1 cellular context compared by ENCODE assay signal in genomic region chr22:20978419-20978818, GRCh38.
TF ChIP-seq lines count a peak whose summit lies in the region.

No MANE protein-coding gene starts in this region.

TF ChIP-seq in H1, 55 proteins besides CTCF, POLR2A, EP300 and RAD21:
- no peak for TF ChIP-seq SRF (IDR thresholded peaks at IDR 0.05; ENCODE audit: low read depth, low read length)
- TF ChIP-seq CEBPB (IDR thresholded peaks at IDR 0.05; ENCODE audit: low read depth, low read length), result no peak
